Comparison of ENCODE assay signal across 9 cellular contexts in the genomic region with DNA sequence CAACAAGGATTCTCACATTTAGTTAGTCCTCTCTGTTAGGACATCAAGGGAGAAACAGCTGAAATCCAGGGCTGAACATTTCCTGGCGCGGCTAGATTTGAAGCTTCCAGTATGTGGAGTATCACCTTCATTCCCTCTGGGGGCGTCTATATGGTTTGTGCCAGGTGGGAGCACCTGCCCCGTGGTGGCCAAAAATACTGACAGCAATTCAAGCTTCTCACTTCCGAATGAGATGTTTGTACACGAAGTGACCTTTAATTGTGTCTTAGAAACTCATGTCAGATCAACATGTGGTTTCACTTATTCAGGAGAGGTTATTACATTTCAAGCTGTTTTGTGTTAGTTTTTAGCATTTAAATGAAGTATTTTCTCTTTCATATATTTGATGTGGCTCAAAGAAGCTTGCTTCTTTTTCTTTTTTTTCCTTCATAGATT.
DNase-seq lines count a peak whose midpoint lies in the region; ATAC-seq and TF ChIP-seq lines count a peak whose summit lies in the region.
"Had no signal": no experiment of that assay in that cellular context is flagged by ENCODE, and none has a peak within 500 bp of the region (broad histone marks: within the 10 kb centered on the region; RNA-seq: fewer than 3 reads in every experiment).

No MANE protein-coding gene starts in this region.

- DNase-seq in Panc1 (ENCODE audit: low read depth, low spot score) (no peak), fibroblast of gingiva (ENCODE audit: low read depth) (peak; percentile 55), gastrocnemius medialis (no peak), CD1c-positive myeloid dendritic cell (ENCODE audit: extremely low spot score) (no peak), NCI-H1092 treated with DMSO at 0.1 percent for 48 hours (lab: John Stamatoyannopoulos, UW) (no peak), MG63 (no peak), foreskin melanocyte (no peak)
- DNase-seq: NCI-H2029 had no signal

- H3K27ac ChIP-seq in Panc1 (ENCODE audit: low read length) (peak overlapping the region; percentile 100), gastrocnemius medialis (peak overlapping the region; percentile 35 to 65 (median 41))

- in situ Hi-C loops in Panc1 (cut with HindIII; ENCODE audit: low pct_unique_long_range_greater_than_20kb, low sequenced_read_pairs) (no loop called here), gastrocnemius medialis (cut with MboI; ENCODE audit: low sequenced_read_pairs in 4 of 4) (no loop called here)

- CTCF ChIA-PET in Panc1 (lab: Charles Lee): interaction anchor here (0.7 kb wide), 1 partner anchor 90 kb away, joined by 3 read pairs; no protein-coding TSS in a partner anchor

- ATAC-seq in Panc1: peak; percentile 59
- ATAC-seq in gastrocnemius medialis: peak; percentile 15 to 36

- H3K4me1 ChIP-seq in Panc1 (ENCODE audit: control insufficient read depth, insufficient read depth, low read length) (peaks cover 53% of the 10 kb centered on the region), gastrocnemius medialis (no peaks in the 10 kb centered on the region)

- TF ChIP-seq CTCF in GM12873 (IDR thresholded peaks at IDR 0.05; ENCODE audit: insufficient read depth, low read depth, low read length, missing control alignments) (peak; percentile 17), Panc1 (IDR thresholded peaks at IDR 0.05) (no peak), gastrocnemius medialis (IDR thresholded peaks at IDR 0.05 in 4 of 5, conservative IDR thresholded peaks at IDR 0.05 in 1 of 5) (no peak)

- no peaks in the 10 kb centered on the region for H3K36me3 ChIP-seq in Panc1 (ENCODE audit: control insufficient read depth, insufficient read depth, low read length)
- H3K36me3 ChIP-seq in gastrocnemius medialis: no peaks in the 10 kb centered on the region
- H3K36me3 ChIP-seq in MG63: no peaks in the 10 kb centered on the region

- TF ChIP-seq POLR2A in gastrocnemius medialis (IDR thresholded peaks at IDR 0.05): no peak

- H3K27me3 ChIP-seq in Panc1 (ENCODE audit: control insufficient read depth, insufficient read depth, low read length) (no peaks in the 10 kb centered on the region), gastrocnemius medialis (no peaks in the 10 kb centered on the region), MG63 (no peaks in the 10 kb centered on the region)

- H3K4me3 ChIP-seq in Panc1 (ENCODE audit: low read depth in 2 of 2, low read length in 2 of 2) (no peak overlapping the region), gastrocnemius medialis (no peak overlapping the region), MG63 (no peak overlapping the region)

- intact Hi-C loops in Panc1 (cut with micrococcal nuclease; ENCODE audit: unreplicated experiment) (no loop called here), gastrocnemius medialis (cut with DNase I; ENCODE audit: low total_unique reads) (loop anchor here (5.0 kb wide), 1 partner anchor 166 kb away; no protein-coding TSS in a partner anchor)

- POLR2A ChIA-PET in Panc1 (lab: Charles Lee): interaction anchor here (1.0 kb wide), 1 partner anchor 8 kb away, joined by 6 read pairs; no protein-coding TSS in a partner anchor

- no TSS peak for BruUV-seq in Panc1 (replicated peaks; lab: Mats Ljungman, UMichigan)

- H3K9me3 ChIP-seq in Panc1 (ENCODE audit: control insufficient read depth, insufficient read depth, low read depth, low read length) (no peaks in the 10 kb centered on the region), gastrocnemius medialis (no peaks in the 10 kb centered on the region), MG63 (no peaks in the 10 kb centered on the region)
